In genomic region chr10:125775491-125776106, GRCh38 we compare ENCODE assay signal across 22 cellular contexts. TPM values are rescaled to one million over a fixed set of nuclear protein-coding genes. Genes with fewer than 3 reads are reported as not detected.
DNase-seq lines count a peak whose midpoint lies in the region; ATAC-seq, FAIRE-seq and TF ChIP-seq lines count a peak whose summit lies in the region.
"Had no signal": no experiment of that assay in that cellular context is flagged by ENCODE, and none has a peak within 500 bp of the region (broad histone marks: within the 10 kb centered on the region; RNA-seq: fewer than 3 reads in every experiment).

Gene MMP21 (minus strand): TSS chr10:125775821. CDS start chr10:125775821, 0 bp downstream.

- H3K79me2 ChIP-seq in H1 (ENCODE audit: control insufficient read depth in 1 of 2, insufficient read depth in 2 of 2, low read length in 2 of 2), result no peaks in the 10 kb centered on the region

- no peak within 1 kb of the TSS for H2AK5ac ChIP-seq in H1 (ENCODE audit: low read depth, low read length)

- H3K9me3 Mint-ChIP-seq in natural killer cell treated with Interleukin-12 subunit alpha and Interleukin-12 subunit beta and Interleukin-15 and Interleukin-18, amount 100 ng/mL, for 72 hours, result no peaks in the 10 kb centered on the region
- no peaks in the 10 kb centered on the region for H3K9me3 Mint-ChIP-seq in natural killer cell

- H3K23me2 ChIP-seq in H1 (ENCODE audit: low read depth, low read length), result no peaks in the 10 kb centered on the region

- no peak within 1 kb of the TSS for H2BK12ac ChIP-seq in H1 (ENCODE audit: low read depth, low read length)

- intact Hi-C loops in natural killer cell (cut with micrococcal nuclease), result no loop called here
- intact Hi-C loops in mucosa of descending colon (cut with DNase I, micrococcal nuclease), result no loop called here

- in situ Hi-C loops in G401 (cut with HindIII; ENCODE audit: low sequenced_read_pairs), result no loop called here

- no peak within 1 kb of the TSS for H3K56ac ChIP-seq in H1 (replicated peaks; ENCODE audit: insufficient read length, low read depth, low read length)

- H3K27ac Mint-ChIP-seq in natural killer cell treated with Interleukin-12 subunit alpha and Interleukin-12 subunit beta and Interleukin-15 and Interleukin-18, amount 100 ng/mL, for 72 hours, result no peak within 1 kb of the TSS
- H3K27ac Mint-ChIP-seq in natural killer cell, result no peak within 1 kb of the TSS

- no peaks in the 10 kb centered on the region for H3K36me3 Mint-ChIP-seq in natural killer cell treated with Interleukin-12 subunit alpha and Interleukin-12 subunit beta and Interleukin-15 and Interleukin-18, amount 100 ng/mL, for 72 hours
- no peaks in the 10 kb centered on the region for H3K36me3 Mint-ChIP-seq in natural killer cell

- peak; percentile 4 to 37 for ATAC-seq in natural killer cell treated with Interleukin-12 subunit alpha and Interleukin-12 subunit beta and Interleukin-15 and Interleukin-18, amount 100 ng/mL, for 72 hours
- no peak for ATAC-seq in natural killer cell
- peak; percentile 13 for ATAC-seq in mucosa of descending colon
- ATAC-seq in GM19023 (IDR thresholded peaks at IDR 0.05; ENCODE audit: unreplicated experiment), result no peak
- ATAC-seq: GM12878 had no signal

- no peak within 1 kb of the TSS for H4K5ac ChIP-seq in H1 (ENCODE audit: insufficient read length, low read depth, low read length)

- peak within 1 kb of the TSS; percentile 16; the same call in 1 of the 2 replicates for H4K8ac ChIP-seq in H1 (ENCODE audit: extremely low read depth, insufficient read depth, low read length)

- H3K4me1 ChIP-seq in H1 (replicated peaks in 1 of 4; ENCODE audit: control insufficient read depth in 3 of 4, insufficient read depth in 4 of 4, low read length in 3 of 4) (no peaks in the 10 kb centered on the region), mucosa of descending colon (ENCODE audit: low read depth) (no peaks in the 10 kb centered on the region)

- H3K27me3 Mint-ChIP-seq in natural killer cell treated with Interleukin-12 subunit alpha and Interleukin-12 subunit beta and Interleukin-15 and Interleukin-18, amount 100 ng/mL, for 72 hours, result peaks cover 8 to 11% of the 10 kb centered on the region in 2 donors
- peaks cover 6 to 7% of the 10 kb centered on the region in 2 donors for H3K27me3 Mint-ChIP-seq in natural killer cell (ENCODE audit: low read depth in 2 of 2)

- H4K91ac ChIP-seq in H1 (replicated peaks; ENCODE audit: insufficient read length, low read length), result no peak within 1 kb of the TSS

- POLR2A ChIA-PET in H1 (lab: Charles Lee; ENCODE audit: partially characterized antibody), result no interaction called here

- no peaks in the 10 kb centered on the region for H3K79me1 ChIP-seq in H1 (ENCODE audit: low read depth, low read length)

- no peak within 1 kb of the TSS for H3K18ac ChIP-seq in H1 (ENCODE audit: extremely low read depth, low read length)

- TF ChIP-seq CTCF in natural killer cell (IDR thresholded peaks at IDR 0.05) (no peak), H1 (IDR thresholded peaks at IDR 0.05; ENCODE audit: control extremely low read depth in 1 of 3, insufficient read depth in 1 of 3, low read depth in 1 of 3, low read length in 3 of 3) (no peak), mucosa of descending colon (IDR thresholded peaks at IDR 0.05) (no peak)

- no peaks in the 10 kb centered on the region for H3K36me3 ChIP-seq in H1 (ENCODE audit: control insufficient read depth in 2 of 4, insufficient read depth in 4 of 4, low read length in 3 of 4)
- H3K36me3 ChIP-seq in mucosa of descending colon (ENCODE audit: low read depth), result no peaks in the 10 kb centered on the region

- no peak within 1 kb of the TSS for H3K4ac ChIP-seq in H1 (replicated peaks; ENCODE audit: insufficient read length, low read depth, low read length)

- H2BK5ac ChIP-seq in H1 (ENCODE audit: low read depth, low read length), result no peak within 1 kb of the TSS

- H3K4me1 Mint-ChIP-seq in natural killer cell treated with Interleukin-12 subunit alpha and Interleukin-12 subunit beta and Interleukin-15 and Interleukin-18, amount 100 ng/mL, for 72 hours (ENCODE audit: low read depth in 2 of 2), result no peaks in the 10 kb centered on the region
- no peaks in the 10 kb centered on the region for H3K4me1 Mint-ChIP-seq in natural killer cell
- H3K4me1 Mint-ChIP-seq: CD8-positive, alpha-beta memory T cell; H9 had no signal

- no peak within 1 kb of the TSS for H3K4me3 Mint-ChIP-seq in natural killer cell treated with Interleukin-12 subunit alpha and Interleukin-12 subunit beta and Interleukin-15 and Interleukin-18, amount 100 ng/mL, for 72 hours
- no peak within 1 kb of the TSS for H3K4me3 Mint-ChIP-seq in natural killer cell
- H3K4me3 Mint-ChIP-seq: CD8-positive, alpha-beta memory T cell; H9 had no signal

- no peaks in the 10 kb centered on the region for H3K27me3 ChIP-seq in H1 (replicated peaks in 1 of 4; ENCODE audit: control insufficient read depth in 3 of 4, extremely low read depth in 1 of 4, insufficient read depth in 3 of 4, low read length in 3 of 4)

- CTCF ChIA-PET in H1 (lab: Charles Lee; ENCODE audit: partially characterized antibody), result interaction anchor here (1.0 kb wide), 1 partner anchor 11 kb away, joined by 3 read pairs; no protein-coding TSS in a partner anchor

- 0 out of 2 replicates have a peak within 1 kb of the TSS, but pooled peaks have one; percentile 53 for H2AFZ ChIP-seq in H1 (ENCODE audit: low read length)

- TF ChIP-seq RAD21 in H1 (IDR thresholded peaks at IDR 0.05 in 1 of 2, conservative IDR thresholded peaks at IDR 0.05 in 1 of 2; ENCODE audit: low read depth in 2 of 2, low read length in 2 of 2), result no peak

- H3K4me3 ChIP-seq in H1 (ENCODE audit: extremely low read depth in 1 of 4, insufficient read depth in 2 of 4, low read depth in 3 of 4, low read length in 4 of 4) (no peak within 1 kb of the TSS), mucosa of descending colon (no peak within 1 kb of the TSS)
- H3K4me3 ChIP-seq: GM12878 had no signal

- DNase-seq in natural killer cell treated with Interleukin-12 subunit alpha and Interleukin-12 subunit beta and Interleukin-15 and Interleukin-18, amount 100 ng/mL, for 72 hours (ENCODE audit: low spot score), result no peak
- DNase-seq in natural killer cell (no peak), H1 (ENCODE audit: low read depth in 1 of 2, low spot score in 2 of 2) (no peak), mucosa of descending colon (no peak), T1000 (lab: John Stamatoyannopoulos, UW) (no peak), G401 (ENCODE audit: low spot score) (no peak)
- DNase-seq in activated T-cell treated with anti-CD3 and anti-CD28 coated beads, Interleukin-2, amount 50 U/mL, for 48 hours, result no peak
- DNase-seq: CD8-positive, alpha-beta memory T cell; DMS79; H9; NCI-H1417; NCI-H1694 treated with DMSO at 0.1 percent for 48 hours; NCI-H2081 treated with DMSO at 0.1 percent for 48 hours; NCI-H446 treated with DMSO at 0.1 percent for 48 hours; NCI-H526 treated with DMSO at 0.1 percent for 48 hours; OCI-M1; SHP77 had no signal

- no peak within 1 kb of the TSS for H3K4me2 ChIP-seq in H1 (ENCODE audit: insufficient read depth in 1 of 2, low read depth in 2 of 2, low read length in 2 of 2)

- no peak for TF ChIP-seq EP300 in H1 (IDR thresholded peaks at IDR 0.05; ENCODE audit: borderline replicate concordance in 1 of 2, low read depth in 2 of 2, low read length in 2 of 2)

- no peak for TF ChIP-seq POLR2A in H1 (IDR thresholded peaks at IDR 0.05; ENCODE audit: control extremely low read depth in 1 of 2, low read depth in 2 of 2, low read length in 2 of 2)

- no peak for FAIRE-seq in H1 (lab: Jason Lieb, UNC)
- FAIRE-seq: A204.1, GM12878 had no signal

- H3K23ac ChIP-seq in H1 (ENCODE audit: insufficient read length), result no peak within 1 kb of the TSS

- H3K14ac ChIP-seq in H1 (ENCODE audit: insufficient read length), result no peak within 1 kb of the TSS

- no peak within 1 kb of the TSS for H3K9ac ChIP-seq in H1 (replicated peaks in 1 of 4; ENCODE audit: extremely low read depth in 1 of 4, low read depth in 3 of 4, low read length in 3 of 4)

- no peak within 1 kb of the TSS for H2BK20ac ChIP-seq in H1 (ENCODE audit: low read length)

- H2BK120ac ChIP-seq in H1 (replicated peaks; ENCODE audit: low read depth, low read length), result no peak within 1 kb of the TSS

- no peaks in the 10 kb centered on the region for H3K9me3 ChIP-seq in H1 (ENCODE audit: insufficient read depth in 2 of 2, low read depth in 1 of 2, low read length in 1 of 2)
- H3K9me3 ChIP-seq in mucosa of descending colon, result no peaks in the 10 kb centered on the region

- H4K20me1 ChIP-seq in H1 (replicated peaks in 1 of 2; ENCODE audit: control insufficient read depth in 1 of 2, insufficient read depth in 2 of 2, low read length in 2 of 2), result no peaks in the 10 kb centered on the region

- no peak within 1 kb of the TSS for H2BK15ac ChIP-seq in H1 (ENCODE audit: low read length)

- 92% methylated on average over 22 of the region's 26 CpGs; no CpG with 5 or more reads in 1 of the 2 experiments for WGBS in H1 (ENCODE audit: extremely low coverage in 1 of 2, insufficient coverage in 1 of 2, insufficient read length in 1 of 2, insufficient replicate concordance in 2 of 2, low coverage in 1 of 2, low lambda C conversion rate in 2 of 2, missing lambda C conversion rate in 1 of 2), 2 experiments

- H3K27ac ChIP-seq in H1 (ENCODE audit: low read depth, low read length), result no peak within 1 kb of the TSS
- H3K27ac ChIP-seq: C4-2B had no signal

TF ChIP-seq in H1, 55 proteins besides CTCF, POLR2A, EP300 and RAD21 (continues in another document):
- no peak for TF ChIP-seq YY1 (IDR thresholded peaks at IDR 0.05; ENCODE audit: low read depth, low read length)

RNA-seq across cellular contexts. Expression of gene MMP21, which starts in this region (rescaled TPM):
- total RNA-seq in natural killer cell treated with Interleukin-12 subunit alpha and Interleukin-12 subunit beta and Interleukin-15 and Interleukin-18, amount 100 ng/mL, for 72 hours, result under 1 TPM in 1 of 2 donors, not detected in 1; 0.14 TPM
- total RNA-seq in natural killer cell, result under 1 TPM; 0.32 to 0.85 (median 0.35) TPM
- total RNA-seq in H1 (2021; fragmentation: NEBNext Ultra II Directional; extraction: Animal tissue kit (Norgen Biotek cat#: 25700)), result not detected in 2 replicates
- 0.05 TPM in 1 of 2 replicates, not detected in the other for polyA plus RNA-seq in H1 (2011; rRNA removed)
- not detected for polyA plus RNA-seq in H1 (2011; cell fraction: cytosol; rRNA removed)
- not detected for polyA plus RNA-seq in H1 (2011; cell fraction: nucleus; rRNA removed)
- polyA plus RNA-seq in H1 (2012, experiment 1 of 2), result 0.09 TPM in 1 of 4 replicates, not detected in the others
- polyA plus RNA-seq in H1 (2012, experiment 2 of 2), result not detected
- 0.04 TPM for polyA plus RNA-seq in H1 (2013, experiment 1 of 2)
- polyA plus RNA-seq in H1 (2013, experiment 2 of 2), result 0.02 TPM
- polyA minus RNA-seq in H1 (2011; rRNA and poly(A)+ RNA removed), result not detected in 2 replicates
- not detected for polyA minus RNA-seq in H1 (2011; cell fraction: cytosol; rRNA and poly(A)+ RNA removed)
- polyA minus RNA-seq in H1 (2011; cell fraction: nucleus; rRNA and poly(A)+ RNA removed), result not detected
- total RNA-seq in mucosa of descending colon, result under 1 TPM in 2 of 3 donors, not detected in 1; 0.14 to 0.28 TPM
- not detected in 2 replicates for total RNA-seq in G401 (2014; rRNA removed; shearing (Covaris generic))
- total RNA-seq: GM12878, H9, M059J had no signal
- polyA plus RNA-seq: CD8-positive, alpha-beta memory T cell had no signal

Comparison
In these comparisons a context has a peak if more than half of its experiments do, and no peak if none do; other contexts are left out.
1. Peak in ATAC-seq in natural killer cell treated with Interleukin-12 subunit alpha and Interleukin-12 subunit beta and Interleukin-15 and Interleukin-18, amount 100 ng/mL, for 72 hours; RNA of the gene not detected or under 1 TPM.
2. Peak in ATAC-seq in mucosa of descending colon; RNA of the gene not detected or under 1 TPM.